2 cellular contexts compared by ENCODE assay signal in genomic region chr16:90104703-90105102, GRCh38. TPM values are rescaled to one million over a fixed set of nuclear protein-coding genes. Genes with fewer than 3 reads are reported as not detected.
"Had no signal": no experiment of that assay in that cellular context is flagged by ENCODE, and none has a peak within 500 bp of the region (broad histone marks: within the 10 kb centered on the region; RNA-seq: fewer than 3 reads in every experiment).

No MANE protein-coding gene starts in this region.

RNA-seq across cellular contexts. Expression of gene PRDM7, which starts 27.6 kb away (rescaled TPM):
- total RNA-seq: G401, GM12878 had no signal
- polyA plus RNA-seq: GM12878 had no signal
